ENCODE assay signal across 11 cellular contexts in genomic region chrX:31228415-31228832, GRCh38.
DNase-seq lines count a peak whose midpoint lies in the region; ATAC-seq and TF ChIP-seq lines count a peak whose summit lies in the region.
"Had no signal": no experiment of that assay in that cellular context is flagged by ENCODE, and none has a peak within 500 bp of the region (broad histone marks: within the 10 kb centered on the region; RNA-seq: fewer than 3 reads in every experiment).

No MANE protein-coding gene starts in this region.

- H3K4me3 ChIP-seq in fibroblast of the aortic adventitia (ENCODE audit: low read depth, low read length) (no peak overlapping the region), sigmoid colon (no peak overlapping the region), colonic mucosa (no peak overlapping the region)
- no peak overlapping the region for H3K4me3 ChIP-seq in CD8-positive, alpha-beta T cell (ENCODE audit: low read depth, low read length)
- H3K4me3 ChIP-seq: GM23338, SJSA1 had no signal

- H3K4me1 ChIP-seq in sigmoid colon (peaks cover 0 to 26% (median 0%) of the 10 kb centered on the region in 4 donors), colonic mucosa (no peaks in the 10 kb centered on the region)
- H3K4me1 ChIP-seq in CD8-positive, alpha-beta T cell (ENCODE audit: insufficient read depth, low read length): no peaks in the 10 kb centered on the region

- POLR2A ChIA-PET in CD8-positive, alpha-beta T cell (lab: Charles Lee): no interaction called here

- no peak overlapping the region for H3K4me3 Mint-ChIP-seq in CD8-positive, alpha-beta T cell
- H3K4me3 Mint-ChIP-seq: GM23338 had no signal

- peak overlapping the region in 1 of 4 donors; percentile 48 for H3K27ac ChIP-seq in sigmoid colon
- H3K27ac ChIP-seq in colonic mucosa: no peak overlapping the region
- H3K27ac ChIP-seq in CD8-positive, alpha-beta T cell (ENCODE audit: low read depth, low read length): no peak overlapping the region
- H3K27ac ChIP-seq: SJSA1 had no signal

- no peak for TF ChIP-seq CTCF in fibroblast of the aortic adventitia (IDR thresholded peaks at IDR 0.05; ENCODE audit: insufficient read depth, low read length)
- no peak for TF ChIP-seq CTCF in sigmoid colon (IDR thresholded peaks at IDR 0.05)
- TF ChIP-seq CTCF in colonic mucosa (IDR thresholded peaks at IDR 0.05): no peak
- no peak for TF ChIP-seq CTCF in CD8-positive, alpha-beta T cell (IDR thresholded peaks at IDR 0.05)

- no peaks in the 10 kb centered on the region for H3K4me1 Mint-ChIP-seq in CD8-positive, alpha-beta T cell (ENCODE audit: low read depth)

- intact Hi-C loops in sigmoid colon (cut with DNase I): no loop called here
- intact Hi-C loops in colonic mucosa (cut with DNase I): no loop called here
- intact Hi-C loops in CD8-positive, alpha-beta T cell (cut with DNase I, micrococcal nuclease): no loop called here

- TF ChIP-seq EP300 in sigmoid colon (IDR thresholded peaks at IDR 0.05): no peak

- no peak overlapping the region for H3K9ac ChIP-seq in colonic mucosa (ENCODE audit: low read depth in 2 of 2, low read length in 2 of 2)

- ATAC-seq in GM18867 (IDR thresholded peaks at IDR 0.05; ENCODE audit: unreplicated experiment) (peak; percentile 14), HG02970 (IDR thresholded peaks at IDR 0.05; ENCODE audit: low FRiP score, unreplicated experiment) (peak; percentile 7)
- no peak for ATAC-seq in CD8-positive, alpha-beta T cell
- ATAC-seq: GM23338 had no signal

- H3K9me3 ChIP-seq in sigmoid colon (no peaks in the 10 kb centered on the region), colonic mucosa (no peaks in the 10 kb centered on the region)
- no peaks in the 10 kb centered on the region for H3K9me3 ChIP-seq in CD8-positive, alpha-beta T cell (ENCODE audit: low read length)
- H3K9me3 ChIP-seq: SJSA1 had no signal

- 83 to 85% methylated on average over 6 of the region's 6 CpGs for WGBS in sigmoid colon, 2 donors

- TF ChIP-seq POLR2A in sigmoid colon (IDR thresholded peaks at IDR 0.05): no peak

- CTCF ChIA-PET in CD8-positive, alpha-beta T cell (lab: Charles Lee): no interaction called here

- H3K36me3 Mint-ChIP-seq in CD8-positive, alpha-beta T cell: no peaks in the 10 kb centered on the region

- DNase-seq in fibroblast of the aortic adventitia (ENCODE audit: low read depth): peak; percentile 43
- peak; percentile 66 for DNase-seq in sigmoid colon
- DNase-seq in colonic mucosa: no peak
- no peak for DNase-seq in DMS79 (lab: John Stamatoyannopoulos, UW)
- DNase-seq in HT-29 (ENCODE audit: low spot score): no peak
- no peak for DNase-seq in CD8-positive, alpha-beta T cell
- DNase-seq: activated CD8-positive, alpha-beta memory T cell treated with anti-CD3 and anti-CD28 coated beads for 24 hours had no signal

- H3K36me3 ChIP-seq in sigmoid colon (no peaks in the 10 kb centered on the region), colonic mucosa (no peaks in the 10 kb centered on the region)
- no peaks in the 10 kb centered on the region for H3K36me3 ChIP-seq in CD8-positive, alpha-beta T cell (ENCODE audit: insufficient read depth, low read length)
- H3K36me3 ChIP-seq: SJSA1 had no signal

- no peaks in the 10 kb centered on the region for H3K27me3 ChIP-seq in sigmoid colon
- no peaks in the 10 kb centered on the region for H3K27me3 ChIP-seq in colonic mucosa
- no peaks in the 10 kb centered on the region for H3K27me3 ChIP-seq in CD8-positive, alpha-beta T cell (ENCODE audit: insufficient read depth, low read length)
- H3K27me3 ChIP-seq: SJSA1 had no signal

- no peak overlapping the region for H3K27ac Mint-ChIP-seq in CD8-positive, alpha-beta T cell
- H3K27ac Mint-ChIP-seq: GM23338 had no signal

- H3K27me3 Mint-ChIP-seq in CD8-positive, alpha-beta T cell (ENCODE audit: low read depth): no peaks in the 10 kb centered on the region

- no peaks in the 10 kb centered on the region for H3K9me3 Mint-ChIP-seq in CD8-positive, alpha-beta T cell
- H3K9me3 Mint-ChIP-seq: GM23338 had no signal

Comparison
In these comparisons a context has a peak if more than half of its experiments do, and no peak if none do; other contexts are left out.
1. DNase-seq: peak in fibroblast of the aortic adventitia (single experiment) and sigmoid colon (single experiment); none in colonic mucosa (single experiment), DMS79 (single experiment), HT-29 (single experiment) and CD8-positive, alpha-beta T cell (0 of 7).